In genomic region chr17:57601328-57601727, GRCh38 we compare ENCODE assay signal across 15 cellular contexts.
DNase-seq lines count a peak whose midpoint lies in the region; ATAC-seq and TF ChIP-seq lines count a peak whose summit lies in the region.
"Had no signal": no experiment of that assay in that cellular context is flagged by ENCODE, and none has a peak within 500 bp of the region (broad histone marks: within the 10 kb centered on the region; RNA-seq: fewer than 3 reads in every experiment).

No MANE protein-coding gene starts in this region.

- H3K9ac ChIP-seq in OCI-LY3 (ENCODE audit: low read length): no peak overlapping the region

- H4K20me1 ChIP-seq in OCI-LY3 (ENCODE audit: insufficient read depth, low read length): no peaks in the 10 kb centered on the region

- TF ChIP-seq CTCF in OCI-LY3 (IDR thresholded peaks at IDR 0.05; ENCODE audit: low read depth, low read length): no peak

- no peak overlapping the region for H2AFZ ChIP-seq in OCI-LY3 (ENCODE audit: low read depth, low read length)

- intact Hi-C loops in posterior vena cava (cut with DNase I): loop anchor here (5.0 kb wide), 2 partner anchors 61 to 71 kb away; no protein-coding TSS in a partner anchor

- peaks cover 4% of the 10 kb centered on the region for H3K36me3 ChIP-seq in OCI-LY3 (replicated peaks; ENCODE audit: low read depth, low read length)
- H3K36me3 ChIP-seq: SJCRH30 had no signal

- DNase-seq in NCI-H526 (lab: John Stamatoyannopoulos, UW) (peak; percentile 56 to 82), NCI-H526 treated with DMSO at 0.1 percent for 48 hours (lab: John Stamatoyannopoulos, UW) (no peak), caudate nucleus (lab: John Stamatoyannopoulos, UW) (no peak), posterior vena cava (ENCODE audit: low spot score) (peak; percentile 64), HK-2 (ENCODE audit: unreplicated experiment) (no peak), NCI-H2196 treated with DMSO at 0.1 percent for 48 hours (lab: John Stamatoyannopoulos, UW; ENCODE audit: unreplicated experiment) (no peak)
- DNase-seq: COR-L47, glutamatergic neuron, left colon, NCI-H2029, SJCRH30 had no signal

- peaks cover 83% of the 10 kb centered on the region for H3K4me1 ChIP-seq in OCI-LY3 (ENCODE audit: low read length)

- no peaks in the 10 kb centered on the region for H3K79me2 ChIP-seq in OCI-LY3 (ENCODE audit: low read length)

- H3K9me3 ChIP-seq in OCI-LY3 (ENCODE audit: insufficient read depth, low read length): no peaks in the 10 kb centered on the region
- H3K9me3 ChIP-seq: SJCRH30 had no signal

- H3K4me2 ChIP-seq in OCI-LY3 (ENCODE audit: low read length): no peak overlapping the region

- peak overlapping the region; percentile 93; the same call in 1 of the 2 replicates for H3K27ac ChIP-seq in OCI-LY3 (ENCODE audit: low read length)
- H3K27ac ChIP-seq in caudate nucleus (ENCODE audit: low read depth, low read length): peak overlapping the region; percentile 21
- H3K27ac ChIP-seq: 22Rv1, SJCRH30 had no signal

- no peaks in the 10 kb centered on the region for H3K27me3 ChIP-seq in OCI-LY3 (ENCODE audit: low read depth, low read length)
- H3K27me3 ChIP-seq: SJCRH30 had no signal

- ATAC-seq in GM19455 (IDR thresholded peaks at IDR 0.05; ENCODE audit: unreplicated experiment): no peak
- ATAC-seq: left colon, sciatic nerve had no signal

- H3K4me3 ChIP-seq in OCI-LY3 (ENCODE audit: low read length): no peak overlapping the region
- H3K4me3 ChIP-seq: SJCRH30 had no signal

Comparison
In these comparisons a context has a peak if more than half of its experiments do, and no peak if none do; other contexts are left out.
1. DNase-seq: peak in NCI-H526 (2 of 2) and posterior vena cava (single experiment); none in NCI-H526 treated with DMSO at 0.1 percent for 48 hours (single experiment), caudate nucleus (0 of 61), HK-2 (single experiment) and NCI-H2196 treated with DMSO at 0.1 percent for 48 hours (single experiment).